In genomic region chr14:53999061-53999488, GRCh38 we compare ENCODE assay signal across 12 cellular contexts. TPM values are rescaled to one million over a fixed set of nuclear protein-coding genes. Genes with fewer than 3 reads are reported as not detected.
DNase-seq lines count a peak whose midpoint lies in the region; ATAC-seq and TF ChIP-seq lines count a peak whose summit lies in the region.
"Had no signal": no experiment of that assay in that cellular context is flagged by ENCODE, and none has a peak within 500 bp of the region (broad histone marks: within the 10 kb centered on the region; RNA-seq: fewer than 3 reads in every experiment).

No MANE protein-coding gene starts in this region.

- no peak for ATAC-seq in heart right ventricle
- ATAC-seq: left ventricle myocardium superior, psoas muscle had no signal

- no peak for TF ChIP-seq CTCF in kidney epithelial cell (IDR thresholded peaks at IDR 0.05; ENCODE audit: insufficient read depth, low read length, poor library complexity, severe bottlenecking)
- TF ChIP-seq CTCF in heart right ventricle (IDR thresholded peaks at IDR 0.05) = no peak

- in situ Hi-C loops in HAP-1 (cut with MboI; ENCODE audit: low sequenced_read_pairs) = no loop called here

- H3K27me3 ChIP-seq in HAP-1 (ENCODE audit: low read depth) (no peaks in the 10 kb centered on the region), kidney epithelial cell (ENCODE audit: control insufficient read depth, insufficient read depth, low read length) (no peaks in the 10 kb centered on the region), heart right ventricle (no peaks in the 10 kb centered on the region)

- H3K36me3 ChIP-seq in HAP-1 (replicated peaks) (no peaks in the 10 kb centered on the region), kidney epithelial cell (ENCODE audit: control insufficient read depth, insufficient read depth, low read length) (no peaks in the 10 kb centered on the region), heart right ventricle (no peaks in the 10 kb centered on the region)

- H3K4me3 ChIP-seq in HAP-1 = no peak overlapping the region
- H3K4me3 ChIP-seq in kidney epithelial cell (ENCODE audit: low read depth, low read length) = no peak overlapping the region
- H3K4me3 ChIP-seq in heart right ventricle = no peak overlapping the region
- H3K4me3 ChIP-seq: psoas muscle had no signal

- no peaks in the 10 kb centered on the region for H3K4me1 ChIP-seq in HAP-1
- H3K4me1 ChIP-seq in heart right ventricle = no peaks in the 10 kb centered on the region
- H3K4me1 ChIP-seq: psoas muscle had no signal

- DNase-seq in A172 (ENCODE audit: low spot score) (peak; percentile 90), HAP-1 (ENCODE audit: low spot score in 2 of 2) (peak; percentile 25 to 36), amniotic stem cell (lab: John Stamatoyannopoulos, UW) (peak; percentile 8), kidney epithelial cell (ENCODE audit: low read depth) (peak; percentile 66), NCI-H526 (lab: John Stamatoyannopoulos, UW) (no peak), occipital lobe (lab: John Stamatoyannopoulos, UW) (no peak), heart right ventricle (no peak)
- DNase-seq in activated naive CD4-positive, alpha-beta T cell treated with Interleukin-2 at 50 U/mL for 16 hours = no peak
- DNase-seq: left ventricle myocardium superior, psoas muscle, T-helper 1 cell had no signal

- WGBS in heart right ventricle, 2 donors = 64 to 72% methylated on average over 5 of the region's 5 CpGs

- no peak overlapping the region for H3K27ac ChIP-seq in heart right ventricle
- H3K27ac ChIP-seq: HL-60, psoas muscle had no signal

- H3K9me3 ChIP-seq in HAP-1 = no peaks in the 10 kb centered on the region
- H3K9me3 ChIP-seq in heart right ventricle = no peaks in the 10 kb centered on the region
- H3K9me3 ChIP-seq: psoas muscle had no signal

- intact Hi-C loops in heart right ventricle (cut with DNase I) = no loop called here

RNA-seq across cellular contexts. Expression of gene BMP4, which starts 42.5 kb away (rescaled TPM):
- total RNA-seq in A172 (2014; rRNA removed; shearing (Covaris generic)) = 3.8 and 5.0 TPM in 2 replicates
- 2.7 and 3.1 TPM in 2 replicates for total RNA-seq in kidney epithelial cell
- 1.2 TPM for total RNA-seq in occipital lobe
- total RNA-seq in heart right ventricle = 10 to 100 TPM in 1 of 10 donors, 1 to 10 TPM in 9; 4.4 to 10.6 (median 5.8) TPM
- polyA plus RNA-seq in heart right ventricle = 1 to 10 TPM; 4.7 to 5.0 TPM

Comparison
In these comparisons a context has a peak if more than half of its experiments do, and no peak if none do; other contexts are left out.
1. DNase-seq: peak in A172 (single experiment), HAP-1 (2 of 2), amniotic stem cell (single experiment) and kidney epithelial cell (single experiment); none in NCI-H526 (0 of 2), activated naive CD4-positive, alpha-beta T cell treated with Interleukin-2 at 50 U/mL for 16 hours (single experiment), occipital lobe (single experiment) and heart right ventricle (0 of 2).